7 cellular contexts compared by ENCODE assay signal in genomic region chr2:195564625-195565135, GRCh38.
DNase-seq lines count a peak whose midpoint lies in the region; ATAC-seq and TF ChIP-seq lines count a peak whose summit lies in the region.
"Not testable (repeated sequence)": the region's sequence is repeated elsewhere in the genome, so short reads cannot be mapped to it uniquely, and the experiment has no call there.

No MANE protein-coding gene starts in this region.

- not testable (repeated sequence) for H3K36me3 ChIP-seq in DND-41 (ENCODE audit: insufficient read depth, low read length); Peyer's patch; osteoblast (ENCODE audit: insufficient read depth, low read length)

- TF ChIP-seq POLR2A in Peyer's patch (IDR thresholded peaks at IDR 0.05) = not testable (repeated sequence)

- not testable (repeated sequence) for DNase-seq in DND-41; Peyer's patch; activated T-helper 1 cell treated with anti-CD3 and anti-CD28 coated beads, Interleukin-12 subunit alpha, Interleukin-12 subunit beta, Interleukin-2, Interleukin-4 antibody, amounts not matched to agents 30 ng/mL and 10 ng/mL and 1 ng/mL, durations not matched to agents 14 hours and 24 hours and 36 hours (ENCODE audit: low spot score); activated naive CD8-positive, alpha-beta T cell treated with anti-CD3 and anti-CD28 coated beads, Interleukin-2, amount 10 ng/mL, durations not matched to agents 7 days and 5 days; foreskin keratinocyte; osteoblast (ENCODE audit: insufficient read length, low spot score, missing footprints)
- DNase-seq in activated CD4-positive, alpha-beta T cell treated with anti-CD3 and anti-CD28 coated beads, Interleukin-2, amount 10 ng/mL, durations not matched to agents 24 days and 14 days = peak; percentile 59

- H3K9me3 Mint-ChIP-seq in activated CD4-positive, alpha-beta T cell treated with anti-CD3 and anti-CD28 coated beads, Interleukin-2, amount 10 ng/mL, durations not matched to agents 24 days and 14 days; activated T-helper 1 cell treated with anti-CD3 and anti-CD28 coated beads, Interleukin-12 subunit alpha, Interleukin-12 subunit beta, Interleukin-2, Interleukin-4 antibody, amounts not matched to agents 30 ng/mL and 10 ng/mL and 1 ng/mL, durations not matched to agents 14 hours and 24 hours and 36 hours; activated naive CD8-positive, alpha-beta T cell treated with anti-CD3 and anti-CD28 coated beads, Interleukin-2, amount 10 ng/mL, durations not matched to agents 7 days and 5 days: not testable (repeated sequence)

- H3K79me2 ChIP-seq in DND-41 (ENCODE audit: insufficient read depth, low read length) = peaks cover 17% of the 10 kb centered on the region
- H3K79me2 ChIP-seq in osteoblast (ENCODE audit: insufficient read depth, low read length) = not testable (repeated sequence)

- H3K27ac ChIP-seq in DND-41 (ENCODE audit: low read length) (peak overlapping the region; percentile 70), Peyer's patch (peak overlapping the region in 3 of 4 donors; percentile 34 to 82 (median 69)), foreskin keratinocyte (peak overlapping the region; percentile 18), osteoblast (ENCODE audit: low read depth, low read length) (peak overlapping the region; percentile 96)

- not testable (repeated sequence) for H3K4me2 ChIP-seq in DND-41 (ENCODE audit: insufficient read depth, low read length); osteoblast (ENCODE audit: insufficient read depth, low read length)

- peaks cover 63% of the 10 kb centered on the region for H3K4me1 ChIP-seq in DND-41 (ENCODE audit: insufficient read depth, low read length)
- H3K4me1 ChIP-seq in Peyer's patch = not testable (repeated sequence)
- H3K4me1 ChIP-seq in foreskin keratinocyte = peaks cover 31% of the 10 kb centered on the region
- H3K4me1 ChIP-seq in osteoblast (ENCODE audit: insufficient read depth, low read length) = peaks cover 57% of the 10 kb centered on the region

- H3K4me3 ChIP-seq in DND-41 (ENCODE audit: low read depth in 1 of 2, low read length in 2 of 2); Peyer's patch; osteoblast (ENCODE audit: insufficient read depth, low read length): not testable (repeated sequence)

- POLR2A ChIA-PET in activated naive CD8-positive, alpha-beta T cell treated with anti-CD3 and anti-CD28 coated beads, Interleukin-2, amount 10 ng/mL, durations not matched to agents 7 days and 5 days (lab: Charles Lee) = interaction anchor here (1.0 to 3.5 kb wide), 2 partner anchors 23 to 93 kb away, joined by 3 to 13 read pairs; partner anchors contain the start of gene SLC39A10

- not testable (repeated sequence) for H4K20me1 ChIP-seq in DND-41 (ENCODE audit: insufficient read depth, low read length); osteoblast (ENCODE audit: insufficient read depth, low read length)

- not testable (repeated sequence) for H3K9me3 ChIP-seq in DND-41 (ENCODE audit: insufficient read depth, low read length, severe bottlenecking); Peyer's patch; osteoblast (ENCODE audit: low read depth, low read length)

- not testable (repeated sequence) for H3K36me3 Mint-ChIP-seq in activated CD4-positive, alpha-beta T cell treated with anti-CD3 and anti-CD28 coated beads, Interleukin-2, amount 10 ng/mL, durations not matched to agents 24 days and 14 days (ENCODE audit: low read depth); activated T-helper 1 cell treated with anti-CD3 and anti-CD28 coated beads, Interleukin-12 subunit alpha, Interleukin-12 subunit beta, Interleukin-2, Interleukin-4 antibody, amounts not matched to agents 30 ng/mL and 10 ng/mL and 1 ng/mL, durations not matched to agents 14 hours and 24 hours and 36 hours (ENCODE audit: low read depth); activated naive CD8-positive, alpha-beta T cell treated with anti-CD3 and anti-CD28 coated beads, Interleukin-2, amount 10 ng/mL, durations not matched to agents 7 days and 5 days

- not testable (repeated sequence) for TF ChIP-seq CTCF in DND-41 (IDR thresholded peaks at IDR 0.05; ENCODE audit: borderline replicate concordance, extremely low read depth, low read length, poor library complexity, severe bottlenecking); Peyer's patch (IDR thresholded peaks at IDR 0.05); foreskin keratinocyte (conservative IDR thresholded peaks at IDR 0.05); osteoblast (IDR thresholded peaks at IDR 0.05; ENCODE audit: extremely low read depth, low read depth, low read length)

- intact Hi-C loops in activated CD4-positive, alpha-beta T cell treated with anti-CD3 and anti-CD28 coated beads, Interleukin-2, amount 10 ng/mL, durations not matched to agents 24 days and 14 days (cut with micrococcal nuclease) = loop anchor here (1.0 to 5.0 kb wide), 9 partner anchors 12 to 598 kb away; no protein-coding TSS in a partner anchor
- intact Hi-C loops in activated T-helper 1 cell treated with anti-CD3 and anti-CD28 coated beads, Interleukin-12 subunit alpha, Interleukin-12 subunit beta, Interleukin-2, Interleukin-4 antibody, amounts not matched to agents 30 ng/mL and 10 ng/mL and 1 ng/mL, durations not matched to agents 14 hours and 24 hours and 36 hours (cut with micrococcal nuclease) = loop anchor here (1.0 to 5.0 kb wide), 10 partner anchors 12 to 698 kb away; no protein-coding TSS in a partner anchor

- peaks cover 42% of the 10 kb centered on the region for H3K4me1 Mint-ChIP-seq in activated CD4-positive, alpha-beta T cell treated with anti-CD3 and anti-CD28 coated beads, Interleukin-2, amount 10 ng/mL, durations not matched to agents 24 days and 14 days
- H3K4me1 Mint-ChIP-seq in activated T-helper 1 cell treated with anti-CD3 and anti-CD28 coated beads, Interleukin-12 subunit alpha, Interleukin-12 subunit beta, Interleukin-2, Interleukin-4 antibody, amounts not matched to agents 30 ng/mL and 10 ng/mL and 1 ng/mL, durations not matched to agents 14 hours and 24 hours and 36 hours (ENCODE audit: low read depth) = peaks cover 60% of the 10 kb centered on the region
- H3K4me1 Mint-ChIP-seq in activated naive CD8-positive, alpha-beta T cell treated with anti-CD3 and anti-CD28 coated beads, Interleukin-2, amount 10 ng/mL, durations not matched to agents 7 days and 5 days = peaks cover 44% of the 10 kb centered on the region

- not testable (repeated sequence) for H3K9ac ChIP-seq in DND-41 (ENCODE audit: low read depth, low read length)

- H3K27me3 Mint-ChIP-seq in activated CD4-positive, alpha-beta T cell treated with anti-CD3 and anti-CD28 coated beads, Interleukin-2, amount 10 ng/mL, durations not matched to agents 24 days and 14 days; activated T-helper 1 cell treated with anti-CD3 and anti-CD28 coated beads, Interleukin-12 subunit alpha, Interleukin-12 subunit beta, Interleukin-2, Interleukin-4 antibody, amounts not matched to agents 30 ng/mL and 10 ng/mL and 1 ng/mL, durations not matched to agents 14 hours and 24 hours and 36 hours (ENCODE audit: insufficient read depth); activated naive CD8-positive, alpha-beta T cell treated with anti-CD3 and anti-CD28 coated beads, Interleukin-2, amount 10 ng/mL, durations not matched to agents 7 days and 5 days: not testable (repeated sequence)

- ATAC-seq in DND-41 (ENCODE audit: insufficient read depth, low read depth); activated naive CD8-positive, alpha-beta T cell treated with anti-CD3 and anti-CD28 coated beads, Interleukin-2, amount 10 ng/mL, durations not matched to agents 7 days and 5 days (ENCODE audit: low read depth); foreskin keratinocyte: not testable (repeated sequence)

- H3K27ac Mint-ChIP-seq in activated CD4-positive, alpha-beta T cell treated with anti-CD3 and anti-CD28 coated beads, Interleukin-2, amount 10 ng/mL, durations not matched to agents 24 days and 14 days = peak overlapping the region; percentile 92
- H3K27ac Mint-ChIP-seq in activated T-helper 1 cell treated with anti-CD3 and anti-CD28 coated beads, Interleukin-12 subunit alpha, Interleukin-12 subunit beta, Interleukin-2, Interleukin-4 antibody, amounts not matched to agents 30 ng/mL and 10 ng/mL and 1 ng/mL, durations not matched to agents 14 hours and 24 hours and 36 hours = peak overlapping the region; percentile 88
- peak overlapping the region; percentile 71 for H3K27ac Mint-ChIP-seq in activated naive CD8-positive, alpha-beta T cell treated with anti-CD3 and anti-CD28 coated beads, Interleukin-2, amount 10 ng/mL, durations not matched to agents 7 days and 5 days

- H2AFZ ChIP-seq in DND-41 (ENCODE audit: low read depth, low read length); osteoblast (ENCODE audit: low read length): not testable (repeated sequence)

- not testable (repeated sequence) for H3K4me3 Mint-ChIP-seq in activated CD4-positive, alpha-beta T cell treated with anti-CD3 and anti-CD28 coated beads, Interleukin-2, amount 10 ng/mL, durations not matched to agents 24 days and 14 days; activated T-helper 1 cell treated with anti-CD3 and anti-CD28 coated beads, Interleukin-12 subunit alpha, Interleukin-12 subunit beta, Interleukin-2, Interleukin-4 antibody, amounts not matched to agents 30 ng/mL and 10 ng/mL and 1 ng/mL, durations not matched to agents 14 hours and 24 hours and 36 hours; activated naive CD8-positive, alpha-beta T cell treated with anti-CD3 and anti-CD28 coated beads, Interleukin-2, amount 10 ng/mL, durations not matched to agents 7 days and 5 days

- not testable (repeated sequence) for H3K27me3 ChIP-seq in DND-41 (ENCODE audit: insufficient read depth, low read length, poor library complexity); Peyer's patch; foreskin keratinocyte; osteoblast (ENCODE audit: insufficient read depth, low read length)

Comparison
In these comparisons a context has a peak if more than half of its experiments do, and no peak if none do; other contexts are left out.
1. H3K27ac ChIP-seq: peak in every context shown above with its lines; median percentile 96 in osteoblast; 70 in DND-41; 69 in Peyer's patch; 18 in foreskin keratinocyte.